9 cellular contexts compared by ENCODE assay signal in genomic region chr20:63835031-63835858, GRCh38. TPM values are rescaled to one million over a fixed set of nuclear protein-coding genes. Genes with fewer than 3 reads are reported as not detected.
DNase-seq lines count a peak whose midpoint lies in the region; TF ChIP-seq lines count a peak whose summit lies in the region.
"Had no signal": no experiment of that assay in that cellular context is flagged by ENCODE, and none has a peak within 500 bp of the region (broad histone marks: within the 10 kb centered on the region; RNA-seq: fewer than 3 reads in every experiment).

No MANE protein-coding gene starts in this region.

- no peak for TF ChIP-seq CTCF in BJ (IDR thresholded peaks at IDR 0.05; ENCODE audit: insufficient read depth, low read depth, low read length)
- no peak for TF ChIP-seq CTCF in fibroblast of mammary gland (conservative IDR thresholded peaks at IDR 0.05; ENCODE audit: control insufficient read depth, insufficient read depth, low read depth, low read length)
- TF ChIP-seq CTCF in neural crest cell (conservative IDR thresholded peaks at IDR 0.05) = no peak

- peaks cover 10% of the 10 kb centered on the region for H3K4me1 Mint-ChIP-seq in neural crest cell
- peaks cover 2% of the 10 kb centered on the region for H3K4me1 Mint-ChIP-seq in activated CD4-positive, alpha-beta T cell treated with anti-CD3 and anti-CD28 coated beads, Interleukin-2, amount 10 ng/mL, durations not matched to agents 7 days and 5 days

- POLR2A ChIA-PET in BJ (lab: Charles Lee) = no interaction called here
- POLR2A ChIA-PET in activated CD4-positive, alpha-beta T cell treated with anti-CD3 and anti-CD28 coated beads, Interleukin-2, amount 10 ng/mL, durations not matched to agents 7 days and 5 days (lab: Charles Lee) = no interaction called here

- H3K9me3 Mint-ChIP-seq in neural crest cell = no peaks in the 10 kb centered on the region
- H3K9me3 Mint-ChIP-seq in activated CD4-positive, alpha-beta T cell treated with anti-CD3 and anti-CD28 coated beads, Interleukin-2, amount 10 ng/mL, durations not matched to agents 7 days and 5 days = no peaks in the 10 kb centered on the region
- H3K9me3 Mint-ChIP-seq: central memory CD8-positive, alpha-beta T cell had no signal

- peak overlapping the region; percentile 78 for H3K27ac Mint-ChIP-seq in neural crest cell (ENCODE audit: unreplicated experiment)
- H3K27ac Mint-ChIP-seq in activated CD4-positive, alpha-beta T cell treated with anti-CD3 and anti-CD28 coated beads, Interleukin-2, amount 10 ng/mL, durations not matched to agents 7 days and 5 days = no peak overlapping the region

- no peaks in the 10 kb centered on the region for H3K36me3 Mint-ChIP-seq in neural crest cell (ENCODE audit: low read depth)
- no peaks in the 10 kb centered on the region for H3K36me3 Mint-ChIP-seq in activated CD4-positive, alpha-beta T cell treated with anti-CD3 and anti-CD28 coated beads, Interleukin-2, amount 10 ng/mL, durations not matched to agents 7 days and 5 days (ENCODE audit: low read depth)

- H3K4me3 ChIP-seq in BJ (ENCODE audit: low read depth, low read length) (no peak overlapping the region), fibroblast of mammary gland (ENCODE audit: control insufficient read depth, low read depth, low read length) (no peak overlapping the region)

- CTCF ChIA-PET in BJ (lab: Yijun Ruan, JAX) = interaction anchor here (0.8 to 1.5 kb wide), 4 partner anchors 18 to 60 kb away, joined by 3 read pairs; no protein-coding TSS in a partner anchor
- CTCF ChIA-PET in activated CD4-positive, alpha-beta T cell treated with anti-CD3 and anti-CD28 coated beads, Interleukin-2, amount 10 ng/mL, durations not matched to agents 7 days and 5 days (lab: Charles Lee) = interaction anchor here (0.6 kb wide), 1 partner anchor 399 kb away, joined by 4 read pairs; no protein-coding TSS in a partner anchor

- 0 out of 2 replicates have a peak, but pooled peaks have one; percentile 5 for TF ChIP-seq RAD21 in Ishikawa (IDR thresholded peaks at IDR 0.05; ENCODE audit: low read depth)

- H3K4me3 Mint-ChIP-seq in neural crest cell = peak overlapping the region; percentile 84
- no peak overlapping the region for H3K4me3 Mint-ChIP-seq in activated CD4-positive, alpha-beta T cell treated with anti-CD3 and anti-CD28 coated beads, Interleukin-2, amount 10 ng/mL, durations not matched to agents 7 days and 5 days
- H3K4me3 Mint-ChIP-seq: central memory CD8-positive, alpha-beta T cell had no signal

- no peaks in the 10 kb centered on the region for H3K27me3 Mint-ChIP-seq in neural crest cell (ENCODE audit: low read depth)
- peaks cover 25% of the 10 kb centered on the region for H3K27me3 Mint-ChIP-seq in activated CD4-positive, alpha-beta T cell treated with anti-CD3 and anti-CD28 coated beads, Interleukin-2, amount 10 ng/mL, durations not matched to agents 7 days and 5 days

- no peaks in the 10 kb centered on the region for H3K36me3 ChIP-seq in BJ (ENCODE audit: control insufficient read depth, insufficient read depth, low read length)

- 0 out of 2 replicates have a peak, but pooled peaks have one; percentile 32 for TF ChIP-seq EP300 in Ishikawa (IDR thresholded peaks at IDR 0.05; ENCODE audit: borderline replicate concordance)

- no peaks in the 10 kb centered on the region; the same call in none of the 2 replicates for H3K27me3 ChIP-seq in BJ (ENCODE audit: control insufficient read depth, insufficient read depth, low read length)

- DNase-seq in BJ (ENCODE audit: low read depth) (peak; percentile 82), SW480 (ENCODE audit: low spot score) (peak; percentile 99), fibroblast of mammary gland (ENCODE audit: low read depth) (peak; percentile 95), neural crest cell (ENCODE audit: low read depth, low spot score) (peak; percentile 68), NCI-H1048 (lab: John Stamatoyannopoulos, UW) (no peak), KG1 (lab: John Stamatoyannopoulos, UW) (no peak)
- DNase-seq in activated CD4-positive, alpha-beta T cell treated with anti-CD3 and anti-CD28 coated beads, Interleukin-2, amount 10 ng/mL, durations not matched to agents 7 days and 5 days = no peak

TF ChIP-seq in Ishikawa, 13 proteins besides CTCF, POLR2A, EP300 and RAD21:
- peak; percentile 82 for TF ChIP-seq TEAD4 (IDR thresholded peaks at IDR 0.05)
- 0 out of 2 replicates have a peak, but pooled peaks have one; percentile 49 for TF ChIP-seq CREB1 (IDR thresholded peaks at IDR 0.05; ENCODE audit: low read depth)
- TF ChIP-seq ZBTB7A (IDR thresholded peaks at IDR 0.05; ENCODE audit: low read depth) = no peak; the same call in 1 of the 2 replicates
- TF ChIP-seq NFIC (IDR thresholded peaks at IDR 0.05) = peak; percentile 69
- 0 out of 2 replicates have a peak, but pooled peaks have one; percentile 50 for TF ChIP-seq TCF12 (IDR thresholded peaks at IDR 0.05; ENCODE audit: low read depth)
- 0 out of 2 replicates have a peak, but pooled peaks have one; percentile 28 for TF ChIP-seq MAX (IDR thresholded peaks at IDR 0.05)
- TF ChIP-seq EGR1 (IDR thresholded peaks at IDR 0.05) = no peak
- TF ChIP-seq USF1 (IDR thresholded peaks at IDR 0.05) = no peak
- no peak for TF ChIP-seq TAF1 (IDR thresholded peaks at IDR 0.05; ENCODE audit: low read depth)
- TF ChIP-seq REST (IDR thresholded peaks at IDR 0.05; ENCODE audit: low read depth) = no peak
- peak; percentile 51; the same call in 1 of the 2 replicates for TF ChIP-seq FOXM1 (IDR thresholded peaks at IDR 0.05; ENCODE audit: borderline replicate concordance, low read depth)

RNA-seq across cellular contexts. Expression of gene ZBTB46, which starts 4.2 kb away (rescaled TPM):
- 0.13 and 0.32 TPM in 2 replicates for polyA plus RNA-seq in BJ (2011; rRNA removed)
- 1.9 and 3.6 TPM in 2 replicates for polyA minus RNA-seq in BJ (2011; rRNA and poly(A)+ RNA removed)
- total RNA-seq in neural crest cell = 23.7 and 23.8 TPM in 2 replicates
- not detected for total RNA-seq in activated CD4-positive, alpha-beta T cell treated with anti-CD3 and anti-CD28 coated beads, Interleukin-2, amount 10 ng/mL, durations not matched to agents 7 days and 5 days

RNA-seq across cellular contexts. Expression of gene ABHD16B, which starts 26.1 kb away (rescaled TPM):
- polyA plus RNA-seq in BJ (2011; rRNA removed) = not detected in 2 replicates
- polyA minus RNA-seq in BJ (2011; rRNA and poly(A)+ RNA removed) = not detected in 2 replicates
- not detected in 2 replicates for total RNA-seq in neural crest cell
- not detected for total RNA-seq in activated CD4-positive, alpha-beta T cell treated with anti-CD3 and anti-CD28 coated beads, Interleukin-2, amount 10 ng/mL, durations not matched to agents 7 days and 5 days

RNA-seq across cellular contexts. Expression of gene TPD52L2, which starts 29.8 kb away (rescaled TPM):
- 243 and 288 TPM in 2 replicates for polyA plus RNA-seq in BJ (2011; rRNA removed)
- 72.3 and 109 TPM in 2 replicates for polyA minus RNA-seq in BJ (2011; rRNA and poly(A)+ RNA removed)
- 57.4 and 58.2 TPM in 2 replicates for total RNA-seq in neural crest cell
- 10 to 100 TPM; 39.6 to 41.6 TPM for total RNA-seq in activated CD4-positive, alpha-beta T cell treated with anti-CD3 and anti-CD28 coated beads, Interleukin-2, amount 10 ng/mL, durations not matched to agents 7 days and 5 days

RNA-seq across cellular contexts. Expression of gene DNAJC5, which starts 59.7 kb away (rescaled TPM):
- 33.7 and 45.6 TPM in 2 replicates for polyA plus RNA-seq in BJ (2011; rRNA removed)
- 43.7 and 55.2 TPM in 2 replicates for polyA minus RNA-seq in BJ (2011; rRNA and poly(A)+ RNA removed)
- total RNA-seq in neural crest cell = 46.9 and 47.3 TPM in 2 replicates
- total RNA-seq in activated CD4-positive, alpha-beta T cell treated with anti-CD3 and anti-CD28 coated beads, Interleukin-2, amount 10 ng/mL, durations not matched to agents 7 days and 5 days = 10 to 100 TPM; 54.0 to 58.7 TPM

Comparison
In these comparisons a context has a peak if more than half of its experiments do, and no peak if none do; other contexts are left out.
1. DNase-seq: peak in BJ (single experiment), SW480 (single experiment), fibroblast of mammary gland (single experiment) and neural crest cell (single experiment); none in activated CD4-positive, alpha-beta T cell treated with anti-CD3 and anti-CD28 coated beads, Interleukin-2, amount 10 ng/mL, durations not matched to agents 7 days and 5 days (single experiment), NCI-H1048 (single experiment) and KG1 (single experiment).
2. RNA of gene ZBTB46, which starts 4.2 kb away (total RNA-seq): 23.7 to 23.8 TPM in neural crest cell; not detected in activated CD4-positive, alpha-beta T cell treated with anti-CD3 and anti-CD28 coated beads, Interleukin-2, amount 10 ng/mL, durations not matched to agents 7 days and 5 days; every median in the first group is over 10 times any median in the second.